Comparison of ENCODE assay signal across 7 cellular contexts in genomic region chr6:150214310-150214709, GRCh38.
"Had no signal": no experiment of that assay in that cellular context is flagged by ENCODE, and none has a peak within 500 bp of the region (broad histone marks: within the 10 kb centered on the region; RNA-seq: fewer than 3 reads in every experiment).

No MANE protein-coding gene starts in this region.

- H3K27ac ChIP-seq: HL-60, KMS-11 had no signal

- FAIRE-seq: HTR-8/SVneo had no signal

- DNase-seq: IMR-90, Karpas-422, KBM-7, KG1 had no signal

- H3K9ac ChIP-seq: KMS-11 had no signal

- H3K4me2 ChIP-seq: KMS-11 had no signal
